ENCODE assay signal across 11 cellular contexts in genomic region chr19:1907563-1908363, GRCh38. TPM values are rescaled to one million over a fixed set of nuclear protein-coding genes. Genes with fewer than 3 reads are reported as not detected.
DNase-seq lines count a peak whose midpoint lies in the region; ATAC-seq, FAIRE-seq and TF ChIP-seq lines count a peak whose summit lies in the region.
"Had no signal": no experiment of that assay in that cellular context is flagged by ENCODE, and none has a peak within 500 bp of the region (broad histone marks: within the 10 kb centered on the region; RNA-seq: fewer than 3 reads in every experiment).

No MANE protein-coding gene starts in this region.

- peaks cover 70% of the 10 kb centered on the region for H3K79me2 ChIP-seq in K562 (ENCODE audit: control insufficient read depth, insufficient read depth, low read length)

- intact Hi-C loops in K562 (cut with micrococcal nuclease): no loop called here
- intact Hi-C loops in left ventricle myocardium superior (cut with micrococcal nuclease): no loop called here

- H3K4me3 ChIP-seq in K562: no peak overlapping the region
- peak overlapping the region; percentile 34 for H3K4me3 ChIP-seq in skeletal muscle satellite cell (ENCODE audit: low read length)

- H3K4me3 Mint-ChIP-seq in activated naive CD8-positive, alpha-beta T cell treated with anti-CD3 and anti-CD28 coated beads, Interleukin-2, amount 50 U/mL, for 24 hours: no peak overlapping the region

- H2AFZ ChIP-seq in K562 (ENCODE audit: low read depth, low read length): no peak overlapping the region

- no peak for TF ChIP-seq CTCF in K562 (IDR thresholded peaks at IDR 0.05 in 2 of 3, conservative IDR thresholded peaks at IDR 0.05 in 1 of 3; ENCODE audit: insufficient read depth in 2 of 3, low read depth in 1 of 3, low read length in 3 of 3)

- no peaks in the 10 kb centered on the region for H3K9me1 ChIP-seq in K562 (ENCODE audit: control insufficient read depth, insufficient read depth, low read length)

- BruUV-seq in K562 (replicated peaks; lab: Mats Ljungman, UMichigan): no TSS peak

- no peaks in the 10 kb centered on the region; the same call in 1 of the 2 replicates for H4K20me1 ChIP-seq in K562 (replicated peaks; ENCODE audit: control insufficient read depth, insufficient read depth, low read length)

- CTCF ChIA-PET in K562 (lab: Yijun Ruan, JAX; ENCODE audit: low intra/inter-chr PET ratio): no interaction called here

- no peak overlapping the region for H3K27ac Mint-ChIP-seq in activated naive CD8-positive, alpha-beta T cell treated with anti-CD3 and anti-CD28 coated beads, Interleukin-2, amount 50 U/mL, for 24 hours
- H3K27ac Mint-ChIP-seq in activated naive CD4-positive, alpha-beta T cell treated with anti-CD3 and anti-CD28 coated beads, Interleukin-2, amount 50 U/mL, for 72 hours: no peak overlapping the region

- no peaks in the 10 kb centered on the region for H3K27me3 Mint-ChIP-seq in activated naive CD8-positive, alpha-beta T cell treated with anti-CD3 and anti-CD28 coated beads, Interleukin-2, amount 50 U/mL, for 24 hours
- H3K27me3 Mint-ChIP-seq: effector memory CD8-positive, alpha-beta T cell had no signal

- H3K27ac ChIP-seq in K562 (ENCODE audit: extremely low read depth, low read depth, low read length): 0 out of 3 replicates have a peak overlapping the region, but pooled peaks have one; percentile 37
- peak overlapping the region; percentile 86 for H3K27ac ChIP-seq in layer of hippocampus (ENCODE audit: low read depth, low read length)

- in situ Hi-C loops in K562 (cut with MboI): no loop called here

- no peak for TF ChIP-seq RAD21 in K562 (CRISPR knock-in tag; conservative IDR thresholded peaks at IDR 0.05 in 1 of 2, IDR thresholded peaks at IDR 0.05 in 1 of 2)

- H3K36me3 Mint-ChIP-seq in activated naive CD8-positive, alpha-beta T cell treated with anti-CD3 and anti-CD28 coated beads, Interleukin-2, amount 50 U/mL, for 24 hours (ENCODE audit: low read depth): peaks cover 4% of the 10 kb centered on the region
- peaks cover 0 to 5% of the 10 kb centered on the region in 2 donors for H3K36me3 Mint-ChIP-seq in activated naive CD4-positive, alpha-beta T cell treated with anti-CD3 and anti-CD28 coated beads, Interleukin-2, amount 50 U/mL, for 72 hours

- peak overlapping the region in 1 of 2 experiments; percentile 89; a peak in 3 of 4 replicates for H3K9ac ChIP-seq in K562 (ENCODE audit: insufficient read depth in 1 of 2, low read depth in 2 of 2, low read length in 2 of 2)
- H3K9ac ChIP-seq in skeletal muscle satellite cell (ENCODE audit: low read depth, low read length): peak overlapping the region; percentile 52

- H3K9me3 Mint-ChIP-seq in activated naive CD8-positive, alpha-beta T cell treated with anti-CD3 and anti-CD28 coated beads, Interleukin-2, amount 50 U/mL, for 24 hours: no peaks in the 10 kb centered on the region
- H3K9me3 Mint-ChIP-seq in activated naive CD4-positive, alpha-beta T cell treated with anti-CD3 and anti-CD28 coated beads, Interleukin-2, amount 50 U/mL, for 72 hours: no peaks in the 10 kb centered on the region
- H3K9me3 Mint-ChIP-seq: effector memory CD8-positive, alpha-beta T cell had no signal

- ATAC-seq in K562 (no peak), left ventricle myocardium superior (no peak)
- ATAC-seq in activated naive CD8-positive, alpha-beta T cell treated with anti-CD3 and anti-CD28 coated beads, Interleukin-2, amount 50 U/mL, for 24 hours: no peak
- no peak for ATAC-seq in activated naive CD4-positive, alpha-beta T cell treated with anti-CD3 and anti-CD28 coated beads, Interleukin-2, amount 50 U/mL, for 72 hours
- ATAC-seq: activated CD4-positive, CD25-positive, alpha-beta regulatory T cell treated with anti-CD3 and anti-CD28 coated beads, Interleukin-2, amount 50 U/mL, for 24 hours; effector memory CD8-positive, alpha-beta T cell; right cardiac atrium had no signal

- TF ChIP-seq EP300 in K562 (IDR thresholded peaks at IDR 0.05; ENCODE audit: low read length): no peak

- peak; percentile 52 for DNase-seq in ELR (ENCODE audit: low read depth)
- peak; percentile 37 to 56 (median 52) for DNase-seq in K562 (ENCODE audit: extremely low read depth in 1 of 4, low spot score in 3 of 4)
- no peak for DNase-seq in activated naive CD8-positive, alpha-beta T cell treated with anti-CD3 and anti-CD28 coated beads, Interleukin-2, amount 50 U/mL, for 24 hours
- no peak for DNase-seq in activated naive CD4-positive, alpha-beta T cell treated with anti-CD3 and anti-CD28 coated beads, Interleukin-2, amount 50 U/mL, for 72 hours (ENCODE audit: low spot score in 2 of 2)
- DNase-seq in left ventricle myocardium superior: no peak
- no peak for DNase-seq in NCI-H2029 treated with DMSO at 0.1 percent for 48 hours (lab: John Stamatoyannopoulos, UW)
- DNase-seq: effector memory CD8-positive, alpha-beta T cell had no signal

- peaks cover 16 to 61% of the 10 kb centered on the region in 2 experiments; a peak in 4 of 5 replicates for H3K4me1 ChIP-seq in K562 (replicated peaks in 1 of 2; ENCODE audit: control insufficient read depth in 2 of 2, insufficient read depth in 2 of 2, low read length in 2 of 2)
- H3K4me1 ChIP-seq in skeletal muscle satellite cell (ENCODE audit: control insufficient read depth, insufficient read depth, low read length): peaks cover 25% of the 10 kb centered on the region

- no peak for FAIRE-seq in K562 (lab: Jason Lieb, UNC)

- WGBS in K562 (ENCODE audit: insufficient coverage, low coverage, missing lambda C conversion rate): 79% methylated on average over 36 of the region's 43 CpGs

- H3K4me2 ChIP-seq in K562 (ENCODE audit: insufficient read depth, low read length) (peak overlapping the region; percentile 13; the same call in 1 of the 2 replicates), skeletal muscle satellite cell (ENCODE audit: low read length) (peak overlapping the region; percentile 76)

- H3K36me3 ChIP-seq in K562 (ENCODE audit: control insufficient read depth, insufficient read depth, low read length) (peaks cover 35% of the 10 kb centered on the region; the same call in 1 of the 3 replicates), skeletal muscle satellite cell (ENCODE audit: insufficient read depth, low read length) (peaks cover 4% of the 10 kb centered on the region)

- H3K27me3 ChIP-seq in K562 (ENCODE audit: control insufficient read depth in 2 of 2, insufficient read depth in 2 of 2, low read length in 2 of 2) (no peaks in the 10 kb centered on the region), layer of hippocampus (ENCODE audit: control insufficient read depth, insufficient read depth, low read length) (no peaks in the 10 kb centered on the region), skeletal muscle satellite cell (ENCODE audit: control insufficient read depth, insufficient read depth, low read length) (no peaks in the 10 kb centered on the region)

- H3K4me1 Mint-ChIP-seq in activated naive CD8-positive, alpha-beta T cell treated with anti-CD3 and anti-CD28 coated beads, Interleukin-2, amount 50 U/mL, for 24 hours: peaks cover 49% of the 10 kb centered on the region

- TF ChIP-seq POLR2A in K562 (conservative IDR thresholded peaks at IDR 0.05): no peak

- POLR2A ChIA-PET in K562 (lab: Yijun Ruan, JAX): interaction anchor here (0.7 kb wide), 1 partner anchor 500 kb away, joined by 3 read pairs; no protein-coding TSS in a partner anchor

- no peaks in the 10 kb centered on the region for H3K9me3 ChIP-seq in K562 (replicated peaks; ENCODE audit: control insufficient read depth, insufficient read depth, low read depth, low read length)
- H3K9me3 ChIP-seq in skeletal muscle satellite cell (replicated peaks; ENCODE audit: low read length): no peaks in the 10 kb centered on the region

RNA-seq across cellular contexts. Expression of gene ADAT3, which starts 2.6 kb away (rescaled TPM):
- 6.3 and 20.5 TPM in 2 replicates for total RNA-seq in K562 (2011; cell fraction: chromatin; rRNA removed; ENCODE audit: low replicate concordance)
- 18.0 and 18.5 TPM in 2 replicates for total RNA-seq in K562 (2011; cell fraction: nucleolus; rRNA removed)
- 5.6 and 6.9 TPM in 2 replicates for total RNA-seq in K562 (2011; cell fraction: nucleoplasm; rRNA removed)
- total RNA-seq in K562 (2014; rRNA removed) (7.8 and 10.4 TPM in 2 replicates), K562 (2014; rRNA removed; fragmentation: Illumina TruSeq; extraction: Trizol) (not detected in 2 replicates), K562 (2015; rRNA removed; fragmentation: Illumina TruSeq; extraction: Trizol) (0.72 and 1.7 TPM in 2 replicates), K562 (2021) (15.1 and 15.6 TPM in 2 replicates), left ventricle myocardium superior (2.0 TPM)
- polyA plus RNA-seq in K562 (2011; rRNA removed) (0.67 and 1.1 TPM in 2 replicates), K562 (2014; fragmentation: Illumina TruSeq; extraction: Trizol) (0.68 TPM in 1 of 2 replicates, not detected in the other), K562 (2014; fragmentation: Nextera tagmentation; extraction: Ambion mirVana) (not detected), K562 (2014; rRNA removed) (9.2 and 10.2 TPM in 2 replicates)
- 1.1 and 11.4 TPM in 2 replicates for polyA plus RNA-seq in K562 (2011; cell fraction: cytosol; rRNA removed)
- 3.3 and 11.9 TPM in 2 replicates for polyA plus RNA-seq in K562 (2011; cell fraction: nucleus; rRNA removed)
- 6.8 and 6.9 TPM in 2 replicates for polyA plus RNA-seq in K562 (2012)
- 0.18 and 0.21 TPM in 2 replicates for polyA minus RNA-seq in K562 (2011; rRNA and poly(A)+ RNA removed)
- 4.5 and 5.4 TPM in 2 replicates for polyA minus RNA-seq in K562 (2011; cell fraction: cytosol; rRNA and poly(A)+ RNA removed)
- 2.1 and 3.4 TPM in 2 replicates for polyA minus RNA-seq in K562 (2011; cell fraction: nucleus; rRNA and poly(A)+ RNA removed)
- 3.3 and 3.5 TPM in 2 replicates for total RNA-seq in skeletal muscle satellite cell (2012; rRNA removed)
- total RNA-seq in activated naive CD4-positive, alpha-beta T cell treated with anti-CD3 and anti-CD28 coated beads, Interleukin-2, amount 50 U/mL, for 72 hours: 1 to 10 TPM; 8.5 to 10.0 TPM

RNA-seq across cellular contexts. Expression of gene SCAMP4, which starts 2.6 kb away (rescaled TPM):
- total RNA-seq in K562 (2011; cell fraction: chromatin; rRNA removed; ENCODE audit: low replicate concordance): 53.4 and 162 TPM in 2 replicates
- 113 and 133 TPM in 2 replicates for total RNA-seq in K562 (2011; cell fraction: nucleolus; rRNA removed)
- 92.1 and 94.1 TPM in 2 replicates for total RNA-seq in K562 (2011; cell fraction: nucleoplasm; rRNA removed)
- total RNA-seq in K562 (2014; rRNA removed) (20.9 and 26.4 TPM in 2 replicates), K562 (2014; rRNA removed; fragmentation: Illumina TruSeq; extraction: Trizol) (4.1 and 5.6 TPM in 2 replicates), K562 (2015; rRNA removed; fragmentation: Illumina TruSeq; extraction: Trizol) (12.8 and 13.2 TPM in 2 replicates), K562 (2021) (40.3 and 45.9 TPM in 2 replicates), left ventricle myocardium superior (16.4 TPM)
- polyA plus RNA-seq in K562 (2011; rRNA removed) (6.7 and 8.9 TPM in 2 replicates), K562 (2014; fragmentation: Illumina TruSeq; extraction: Trizol) (15.2 and 26.1 TPM in 2 replicates), K562 (2014; fragmentation: Nextera tagmentation; extraction: Ambion mirVana) (under 1 TPM; 0.81 to 0.89 TPM), K562 (2014; rRNA removed) (17.1 and 19.3 TPM in 2 replicates)
- polyA plus RNA-seq in K562 (2011; cell fraction: cytosol; rRNA removed): 8.3 and 13.1 TPM in 2 replicates
- 20.3 and 35.7 TPM in 2 replicates for polyA plus RNA-seq in K562 (2011; cell fraction: nucleus; rRNA removed)
- polyA plus RNA-seq in K562 (2012): 26.7 and 53.0 TPM in 2 replicates
- 3.4 and 5.9 TPM in 2 replicates for polyA minus RNA-seq in K562 (2011; rRNA and poly(A)+ RNA removed)
- 13.0 and 23.2 TPM in 2 replicates for polyA minus RNA-seq in K562 (2011; cell fraction: cytosol; rRNA and poly(A)+ RNA removed)
- 12.0 and 13.3 TPM in 2 replicates for polyA minus RNA-seq in K562 (2011; cell fraction: nucleus; rRNA and poly(A)+ RNA removed)
- 45.2 and 65.9 TPM in 2 replicates for total RNA-seq in skeletal muscle satellite cell (2012; rRNA removed)
- total RNA-seq in activated naive CD4-positive, alpha-beta T cell treated with anti-CD3 and anti-CD28 coated beads, Interleukin-2, amount 50 U/mL, for 72 hours: 10 to 100 TPM; 22.4 to 28.2 TPM

RNA-seq across cellular contexts. Expression of gene ABHD17A, which starts 22.5 kb away (rescaled TPM):
- 29.4 and 87.9 TPM in 2 replicates for total RNA-seq in K562 (2011; cell fraction: chromatin; rRNA removed; ENCODE audit: low replicate concordance)
- 61.7 and 67.8 TPM in 2 replicates for total RNA-seq in K562 (2011; cell fraction: nucleolus; rRNA removed)
- 40.1 and 45.4 TPM in 2 replicates for total RNA-seq in K562 (2011; cell fraction: nucleoplasm; rRNA removed)
- 135 and 157 TPM in 2 replicates for total RNA-seq in K562 (2014; rRNA removed)
- 0.93 and 1.5 TPM in 2 replicates for total RNA-seq in K562 (2014; rRNA removed; fragmentation: Illumina TruSeq; extraction: Trizol)
- total RNA-seq in K562 (2015; rRNA removed; fragmentation: Illumina TruSeq; extraction: Trizol): 18.9 and 26.5 TPM in 2 replicates
- 84.2 and 87.7 TPM in 2 replicates for total RNA-seq in K562 (2021)
- 24.6 and 45.3 TPM in 2 replicates for polyA plus RNA-seq in K562 (2011; rRNA removed)
- 54.2 and 174 TPM in 2 replicates for polyA plus RNA-seq in K562 (2011; cell fraction: cytosol; rRNA removed)
- 117 and 184 TPM in 2 replicates for polyA plus RNA-seq in K562 (2011; cell fraction: nucleus; rRNA removed)
- polyA plus RNA-seq in K562 (2012): 47.5 and 74.5 TPM in 2 replicates
- polyA plus RNA-seq in K562 (2014; fragmentation: Illumina TruSeq; extraction: Trizol): 3.6 and 16.9 TPM in 2 replicates
- polyA plus RNA-seq in K562 (2014; fragmentation: Nextera tagmentation; extraction: Ambion mirVana): under 1 TPM in 1 of 2 experiments, not detected in 1; 0.04 TPM
- polyA plus RNA-seq in K562 (2014; rRNA removed): 95.1 and 99.0 TPM in 2 replicates
- polyA minus RNA-seq in K562 (2011; rRNA and poly(A)+ RNA removed): 6.9 and 11.0 TPM in 2 replicates
- polyA minus RNA-seq in K562 (2011; cell fraction: cytosol; rRNA and poly(A)+ RNA removed): 26.1 and 39.4 TPM in 2 replicates
- polyA minus RNA-seq in K562 (2011; cell fraction: nucleus; rRNA and poly(A)+ RNA removed): 15.3 and 15.8 TPM in 2 replicates
- 61.8 and 64.4 TPM in 2 replicates for total RNA-seq in skeletal muscle satellite cell (2012; rRNA removed)
- 100 to 1,000 TPM; 109 to 110 TPM for total RNA-seq in activated naive CD4-positive, alpha-beta T cell treated with anti-CD3 and anti-CD28 coated beads, Interleukin-2, amount 50 U/mL, for 72 hours
- total RNA-seq in left ventricle myocardium superior: 64.4 TPM

RNA-seq across cellular contexts. Expression of gene CSNK1G2, which starts 33.2 kb away (rescaled TPM):
- total RNA-seq in K562 (2011; cell fraction: chromatin; rRNA removed; ENCODE audit: low replicate concordance): 59.6 and 151 TPM in 2 replicates
- 123 and 129 TPM in 2 replicates for total RNA-seq in K562 (2011; cell fraction: nucleolus; rRNA removed)
- total RNA-seq in K562 (2011; cell fraction: nucleoplasm; rRNA removed): 43.4 and 57.3 TPM in 2 replicates
- total RNA-seq in K562 (2014; rRNA removed): 105 and 124 TPM in 2 replicates
- 9.8 and 25.1 TPM in 2 replicates for total RNA-seq in K562 (2014; rRNA removed; fragmentation: Illumina TruSeq; extraction: Trizol)
- 60.4 and 66.9 TPM in 2 replicates for total RNA-seq in K562 (2015; rRNA removed; fragmentation: Illumina TruSeq; extraction: Trizol)
- total RNA-seq in K562 (2021): 91.3 and 95.8 TPM in 2 replicates
- 49.5 and 66.2 TPM in 2 replicates for polyA plus RNA-seq in K562 (2011; rRNA removed)
- 72.0 and 157 TPM in 2 replicates for polyA plus RNA-seq in K562 (2011; cell fraction: cytosol; rRNA removed)
- 308 and 494 TPM in 2 replicates for polyA plus RNA-seq in K562 (2011; cell fraction: nucleus; rRNA removed)
- 84.6 and 108 TPM in 2 replicates for polyA plus RNA-seq in K562 (2012)
- 45.2 and 91.1 TPM in 2 replicates for polyA plus RNA-seq in K562 (2014; fragmentation: Illumina TruSeq; extraction: Trizol)
- polyA plus RNA-seq in K562 (2014; fragmentation: Nextera tagmentation; extraction: Ambion mirVana): under 1 TPM; 0.48 to 0.72 TPM
- polyA plus RNA-seq in K562 (2014; rRNA removed): 119 and 126 TPM in 2 replicates
- 12.4 and 27.0 TPM in 2 replicates for polyA minus RNA-seq in K562 (2011; rRNA and poly(A)+ RNA removed)
- polyA minus RNA-seq in K562 (2011; cell fraction: cytosol; rRNA and poly(A)+ RNA removed): 53.7 and 53.8 TPM in 2 replicates
- polyA minus RNA-seq in K562 (2011; cell fraction: nucleus; rRNA and poly(A)+ RNA removed): 33.9 and 35.9 TPM in 2 replicates
- total RNA-seq in skeletal muscle satellite cell (2012; rRNA removed): 55.3 and 64.9 TPM in 2 replicates
- total RNA-seq in activated naive CD4-positive, alpha-beta T cell treated with anti-CD3 and anti-CD28 coated beads, Interleukin-2, amount 50 U/mL, for 72 hours: 10 to 100 TPM; 33.1 to 58.6 TPM
- total RNA-seq in left ventricle myocardium superior: 27.9 TPM

RNA-seq across cellular contexts. Expression of gene KLF16, which starts 44.4 kb away (rescaled TPM):
- total RNA-seq in K562 (2011; cell fraction: chromatin; rRNA removed; ENCODE audit: low replicate concordance): 5.8 and 14.0 TPM in 2 replicates
- total RNA-seq in K562 (2011; cell fraction: nucleolus; rRNA removed): 11.7 and 16.7 TPM in 2 replicates
- 6.4 and 7.5 TPM in 2 replicates for total RNA-seq in K562 (2011; cell fraction: nucleoplasm; rRNA removed)
- total RNA-seq in K562 (2014; rRNA removed) (15.5 and 22.0 TPM in 2 replicates), K562 (2014; rRNA removed; fragmentation: Illumina TruSeq; extraction: Trizol) (3.4 and 3.8 TPM in 2 replicates), K562 (2015; rRNA removed; fragmentation: Illumina TruSeq; extraction: Trizol) (7.9 and 9.4 TPM in 2 replicates), K562 (2021) (59.1 and 60.4 TPM in 2 replicates), left ventricle myocardium superior (9.8 TPM)
- polyA plus RNA-seq in K562 (2011; rRNA removed) (3.7 and 4.8 TPM in 2 replicates), K562 (2014; fragmentation: Illumina TruSeq; extraction: Trizol) (6.8 and 13.1 TPM in 2 replicates), K562 (2014; fragmentation: Nextera tagmentation; extraction: Ambion mirVana) (under 1 TPM; 0.04 to 0.10 TPM), K562 (2014; rRNA removed) (15.4 and 27.5 TPM in 2 replicates)
- polyA plus RNA-seq in K562 (2011; cell fraction: cytosol; rRNA removed): 7.1 and 44.8 TPM in 2 replicates
- polyA plus RNA-seq in K562 (2011; cell fraction: nucleus; rRNA removed): 14.2 and 29.1 TPM in 2 replicates
- 20.8 and 23.7 TPM in 2 replicates for polyA plus RNA-seq in K562 (2012)
- 1.0 and 1.3 TPM in 2 replicates for polyA minus RNA-seq in K562 (2011; rRNA and poly(A)+ RNA removed)
- 15.0 and 25.4 TPM in 2 replicates for polyA minus RNA-seq in K562 (2011; cell fraction: cytosol; rRNA and poly(A)+ RNA removed)
- 5.8 and 6.6 TPM in 2 replicates for polyA minus RNA-seq in K562 (2011; cell fraction: nucleus; rRNA and poly(A)+ RNA removed)
- 12.9 and 13.2 TPM in 2 replicates for total RNA-seq in skeletal muscle satellite cell (2012; rRNA removed)
- 10 to 100 TPM; 20.5 to 22.6 TPM for total RNA-seq in activated naive CD4-positive, alpha-beta T cell treated with anti-CD3 and anti-CD28 coated beads, Interleukin-2, amount 50 U/mL, for 72 hours

Comparison
In these comparisons a context has a peak if more than half of its experiments do, and no peak if none do; other contexts are left out.
1. DNase-seq: peak in ELR (single experiment) and K562 (4 of 4); none in activated naive CD8-positive, alpha-beta T cell treated with anti-CD3 and anti-CD28 coated beads, Interleukin-2, amount 50 U/mL, for 24 hours (single experiment), activated naive CD4-positive, alpha-beta T cell treated with anti-CD3 and anti-CD28 coated beads, Interleukin-2, amount 50 U/mL, for 72 hours (0 of 2), left ventricle myocardium superior (single experiment) and NCI-H2029 treated with DMSO at 0.1 percent for 48 hours (single experiment).